In the genomic region with DNA sequence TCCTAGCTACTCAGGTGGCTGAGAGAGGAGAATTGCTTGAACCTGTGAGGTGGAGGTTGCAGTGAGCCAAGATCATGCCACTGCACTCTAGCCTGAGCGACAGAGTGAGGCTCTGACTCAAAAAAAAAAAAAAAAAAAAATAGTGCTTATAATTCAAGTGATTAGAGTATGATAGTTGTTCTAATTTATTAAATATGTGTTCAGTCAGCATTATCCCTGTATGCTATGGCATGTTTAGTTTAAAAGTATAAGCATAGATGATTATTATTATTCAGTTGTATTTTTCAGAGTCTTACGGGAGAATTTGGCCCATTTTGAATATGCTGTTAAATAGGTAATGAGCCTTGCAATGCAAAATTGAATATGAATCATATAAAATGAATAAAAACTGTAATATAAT, we compare ENCODE assay signal across 10 cellular contexts.
"Had no signal": no experiment of that assay in that cellular context is flagged by ENCODE, and none has a peak within 500 bp of the region (broad histone marks: within the 10 kb centered on the region; RNA-seq: fewer than 3 reads in every experiment).

No MANE protein-coding gene starts in this region.

- ATAC-seq: HCT116 had no signal

- H3K9me3 Mint-ChIP-seq: HFFc6, IgD-negative memory B cell had no signal

- H3K4me2 ChIP-seq: KMS-11 had no signal

- H2AFZ ChIP-seq: GM23248 had no signal

- DNase-seq: GM23248, GOT3, H7, HFFc6, Karpas-422 had no signal

- H3K27me3 Mint-ChIP-seq: IgD-negative memory B cell had no signal

- H3K4me1 ChIP-seq: HAP-1 had no signal

- H3K9me3 ChIP-seq: HAP-1 had no signal

- H3K4me3 ChIP-seq: GM23248, HAP-1 had no signal

- H3K27ac Mint-ChIP-seq: IgD-negative memory B cell had no signal

- H3K27ac ChIP-seq: KMS-11 had no signal

- H3K4me3 Mint-ChIP-seq: HFFc6, IgD-negative memory B cell had no signal

- H3K36me3 Mint-ChIP-seq: IgD-negative memory B cell had no signal

- FAIRE-seq: HTR-8/SVneo had no signal

- H3K9ac ChIP-seq: GM23248, KMS-11 had no signal
